ENCODE assay signal across 8 cellular contexts in the genomic region with DNA sequence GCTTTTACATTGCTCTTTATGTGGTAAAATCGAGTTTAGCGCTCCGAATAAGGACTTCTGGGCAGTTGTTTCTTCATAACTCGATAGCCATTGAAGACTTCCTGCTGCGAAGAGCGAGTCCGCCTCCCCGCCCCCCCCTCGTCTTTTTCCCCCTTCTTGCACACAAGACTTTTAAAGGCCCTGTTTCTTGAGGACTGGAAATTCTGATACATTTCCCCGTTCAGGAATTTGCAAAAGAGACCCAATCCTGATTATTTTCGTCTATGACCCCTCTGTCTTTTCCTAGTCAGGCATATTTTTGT. TPM values are rescaled to one million over a fixed set of nuclear protein-coding genes. Genes with fewer than 3 reads are reported as not detected.
DNase-seq lines count a peak whose midpoint lies in the region; ATAC-seq and TF ChIP-seq lines count a peak whose summit lies in the region.

No MANE protein-coding gene starts in this region.

- H3K9me3 ChIP-seq in esophagus muscularis mucosa (peaks cover 0 to 5% (median 0%) of the 10 kb centered on the region in 4 donors), ovary (peaks cover 0 to 5% of the 10 kb centered on the region in 2 donors)

- WGBS in esophagus muscularis mucosa = 0% methylated on average over 11 of the region's 11 CpGs
- 0 to 1% (median 0%) methylated on average over 11 of the region's 11 CpGs for WGBS in ovary, 3 donors

- peaks cover 21 to 41% (median 23%) of the 10 kb centered on the region in 3 donors for H3K4me1 Mint-ChIP-seq in T-cell

- H3K4me1 ChIP-seq in esophagus muscularis mucosa = peaks cover 11 to 24% (median 14%) of the 10 kb centered on the region in 4 donors
- H3K4me1 ChIP-seq in ovary (ENCODE audit: insufficient read depth) = peaks cover 4% of the 10 kb centered on the region

- peak overlapping the region; percentile 90 to 96 (median 95) for H3K27ac ChIP-seq in esophagus muscularis mucosa (replicated peaks in 1 of 4)
- H3K27ac ChIP-seq in ovary = peak overlapping the region; percentile 70 to 95

- POLR2A ChIA-PET in T-cell (lab: Charles Lee) = interaction anchor here in 1 of 2 donors (0.6 to 1.2 kb wide), 4 partner anchors 11 to 57 kb away, joined by 3 to 7 read pairs (median 4); no protein-coding TSS in a partner anchor

- peaks cover 29% of the 10 kb centered on the region for H3K36me3 Mint-ChIP-seq in T-cell

- DNase-seq in NOMO-1 (lab: John Stamatoyannopoulos, UW; ENCODE audit: unreplicated experiment in 2 of 2) (peak; percentile 48 to 51), NOMO-1 treated with dmso at 0.1 percent for 144 hours (lab: John Stamatoyannopoulos, UW; ENCODE audit: unreplicated experiment) (no peak), T-cell (no peak), esophagus muscularis mucosa (ENCODE audit: extremely low spot score) (peak; percentile 91), ovary (no peak), SHP77 treated with DMSO at 0.1 percent for 48 hours (lab: John Stamatoyannopoulos, UW) (no peak), NCI-H1105 (lab: John Stamatoyannopoulos, UW) (no peak)

- H3K36me3 ChIP-seq in esophagus muscularis mucosa = peaks cover 9 to 26% (median 14%) of the 10 kb centered on the region in 4 donors
- H3K36me3 ChIP-seq in ovary = no peaks in the 10 kb centered on the region

- intact Hi-C loops in esophagus muscularis mucosa (cut with DNase I) = loop anchor here (5.0 to 10.0 kb wide), 3 partner anchors 161 to 509 kb away; no protein-coding TSS in a partner anchor
- intact Hi-C loops in ovary (cut with DNase I) = loop anchor here (5.0 to 10.0 kb wide), 16 partner anchors 69 to 1089 kb away; no protein-coding TSS in a partner anchor

- peak overlapping the region; percentile 98 to 100 for H3K27ac Mint-ChIP-seq in T-cell

- TF ChIP-seq CTCF in esophagus muscularis mucosa (IDR thresholded peaks at IDR 0.05) = no peak
- no peak for TF ChIP-seq CTCF in ovary (IDR thresholded peaks at IDR 0.05)

- no peak for TF ChIP-seq EP300 in esophagus muscularis mucosa (IDR thresholded peaks at IDR 0.05)
- no peak for TF ChIP-seq EP300 in ovary (IDR thresholded peaks at IDR 0.05)

- H3K9me3 Mint-ChIP-seq in T-cell = no peaks in the 10 kb centered on the region

- peak overlapping the region; percentile 96 to 100 (median 99) for H3K4me3 Mint-ChIP-seq in T-cell

- CTCF ChIA-PET in T-cell (lab: Charles Lee) = interaction anchor here in 1 of 2 donors (0.8 to 2.2 kb wide), 7 partner anchors 8 to 387 kb away, joined by 3 to 10 read pairs (median 4); no protein-coding TSS in a partner anchor

- H3K4me3 ChIP-seq in esophagus muscularis mucosa (peak overlapping the region; percentile 80 to 91 (median 85)), ovary (peak overlapping the region; percentile 96)

- ATAC-seq in T-cell (replicated peaks in 1 of 4) = no peak
- ATAC-seq in HG02623 (IDR thresholded peaks at IDR 0.05; ENCODE audit: unreplicated experiment) = no peak

- H3K27me3 ChIP-seq in esophagus muscularis mucosa (no peaks in the 10 kb centered on the region), ovary (no peaks in the 10 kb centered on the region)

- TF ChIP-seq POLR2A in esophagus muscularis mucosa (IDR thresholded peaks at IDR 0.05; ENCODE audit: low read depth) (no peak), ovary (IDR thresholded peaks at IDR 0.05) (no peak)

- no peaks in the 10 kb centered on the region for H3K27me3 Mint-ChIP-seq in T-cell

RNA-seq across cellular contexts. Expression of gene CITED2, which starts 1.6 kb away (rescaled TPM):
- total RNA-seq in T-cell = 100 to 1,000 TPM; 108 to 145 (median 134) TPM
- total RNA-seq in esophagus muscularis mucosa = 100 to 1,000 TPM; 144 to 844 (median 324) TPM
- total RNA-seq in ovary = 100 to 1,000 TPM; 164 to 350 (median 215) TPM
- polyA plus RNA-seq in ovary = 100 to 1,000 TPM; 304 to 329 TPM

Comparison
In these comparisons a context has a peak if more than half of its experiments do, and no peak if none do; other contexts are left out.
1. DNase-seq: peak in NOMO-1 (2 of 2) and esophagus muscularis mucosa (single experiment); none in NOMO-1 treated with dmso at 0.1 percent for 144 hours (single experiment), T-cell (0 of 34), ovary (0 of 5), SHP77 treated with DMSO at 0.1 percent for 48 hours (single experiment) and NCI-H1105 (single experiment).